ENCODE assay signal across 13 cellular contexts in genomic region chr6:154458565-154459475, GRCh38. TPM values are rescaled to one million over a fixed set of nuclear protein-coding genes. Genes with fewer than 3 reads are reported as not detected.
DNase-seq lines count a peak whose midpoint lies in the region; ATAC-seq, FAIRE-seq and TF ChIP-seq lines count a peak whose summit lies in the region.
"Had no signal": no experiment of that assay in that cellular context is flagged by ENCODE, and none has a peak within 500 bp of the region (broad histone marks: within the 10 kb centered on the region; RNA-seq: fewer than 3 reads in every experiment).

No MANE protein-coding gene starts in this region.

- H3F3A ChIP-seq in GM23338 (replicated peaks; ENCODE audit: low read depth): no peaks in the 10 kb centered on the region

- DNase-seq in A673 (ENCODE audit: low spot score): peak; percentile 82
- no peak for DNase-seq in GM23338 (ENCODE audit: low spot score)
- DNase-seq in astrocyte (ENCODE audit: low read depth): peak; percentile 68
- no peak for DNase-seq in mesothelial cell of epicardium (ENCODE audit: low spot score in 2 of 2, unreplicated experiment in 2 of 2)
- DNase-seq in activated naive CD8-positive, alpha-beta T cell treated with anti-CD3 and anti-CD28 coated beads, Interleukin-2, amount 50 U/mL, for 24 hours: no peak
- no peak for DNase-seq in WERI-Rb-1
- DNase-seq: colonic mucosa; GF-D8; stimulated activated CD4-positive, alpha-beta T cell treated with anti-CD3 and anti-CD28 coated beads, Interleukin-15, amount 100 ng/mL, for 24 hours had no signal

- CTCF ChIA-PET in A673 (lab: Charles Lee): no interaction called here

- H3K27ac Mint-ChIP-seq in GM23338 (0 out of 2 replicates have a peak overlapping the region, but pooled peaks have one; percentile 22), astrocyte (ENCODE audit: unreplicated experiment) (peak overlapping the region; percentile 16), mesothelial cell of epicardium (peak overlapping the region; percentile 60)
- no peak overlapping the region for H3K27ac Mint-ChIP-seq in activated naive CD8-positive, alpha-beta T cell treated with anti-CD3 and anti-CD28 coated beads, Interleukin-2, amount 50 U/mL, for 24 hours
- H3K27ac Mint-ChIP-seq in stimulated activated memory B cell treated with anti-CD40 and anti-IgM and Interleukin-4, amounts not matched to agents 10 μg/mL and 1 μg/mL and 100 μg/mL, for 72 hours: no peak overlapping the region

- no TSS peak for BruUV-seq in A673 (replicated peaks; lab: Mats Ljungman, UMichigan)

- no peaks in the 10 kb centered on the region for H3K36me3 ChIP-seq in A673 (ENCODE audit: insufficient read depth, low read length, poor library complexity, severe bottlenecking)
- H3K36me3 ChIP-seq in GM23338 (ENCODE audit: insufficient read depth): no peaks in the 10 kb centered on the region
- H3K36me3 ChIP-seq in astrocyte (ENCODE audit: insufficient read depth, low read length): no peaks in the 10 kb centered on the region
- no peaks in the 10 kb centered on the region for H3K36me3 ChIP-seq in WERI-Rb-1
- H3K36me3 ChIP-seq: BLaER1, colonic mucosa, SJSA1 had no signal

- ATAC-seq in GM23338: no peak; the same call in 2 of the 3 replicates
- no peak for ATAC-seq in HG03342 (IDR thresholded peaks at IDR 0.05; ENCODE audit: unreplicated experiment)
- no peak for ATAC-seq in activated naive CD8-positive, alpha-beta T cell treated with anti-CD3 and anti-CD28 coated beads, Interleukin-2, amount 50 U/mL, for 24 hours
- no peak for ATAC-seq in stimulated activated memory B cell treated with anti-CD40 and anti-IgM and Interleukin-4, amounts not matched to agents 10 μg/mL and 1 μg/mL and 100 μg/mL, for 72 hours

- no peaks in the 10 kb centered on the region for H3K9me3 Mint-ChIP-seq in GM23338
- H3K9me3 Mint-ChIP-seq in astrocyte (ENCODE audit: unreplicated experiment): no peaks in the 10 kb centered on the region
- H3K9me3 Mint-ChIP-seq in mesothelial cell of epicardium: no peaks in the 10 kb centered on the region
- H3K9me3 Mint-ChIP-seq in activated naive CD8-positive, alpha-beta T cell treated with anti-CD3 and anti-CD28 coated beads, Interleukin-2, amount 50 U/mL, for 24 hours: no peaks in the 10 kb centered on the region
- H3K9me3 Mint-ChIP-seq in stimulated activated memory B cell treated with anti-CD40 and anti-IgM and Interleukin-4, amounts not matched to agents 10 μg/mL and 1 μg/mL and 100 μg/mL, for 72 hours: no peaks in the 10 kb centered on the region

- H3K9me2 ChIP-seq in GM23338 (ENCODE audit: insufficient read depth): no peaks in the 10 kb centered on the region

- H4K20me1 ChIP-seq in GM23338 (replicated peaks; ENCODE audit: insufficient read depth): no peaks in the 10 kb centered on the region
- H4K20me1 ChIP-seq in astrocyte (ENCODE audit: insufficient read depth, low read length): no peaks in the 10 kb centered on the region
- H4K20me1 ChIP-seq: BLaER1 had no signal

- no peak for FAIRE-seq in astrocyte (lab: Jason Lieb, UNC)

- H3K4me1 Mint-ChIP-seq in GM23338: peaks cover 32% of the 10 kb centered on the region
- peaks cover 33% of the 10 kb centered on the region for H3K4me1 Mint-ChIP-seq in astrocyte (ENCODE audit: low read depth, unreplicated experiment)
- H3K4me1 Mint-ChIP-seq in mesothelial cell of epicardium: peaks cover 30% of the 10 kb centered on the region
- peaks cover 4% of the 10 kb centered on the region for H3K4me1 Mint-ChIP-seq in activated naive CD8-positive, alpha-beta T cell treated with anti-CD3 and anti-CD28 coated beads, Interleukin-2, amount 50 U/mL, for 24 hours
- H3K4me1 Mint-ChIP-seq in stimulated activated memory B cell treated with anti-CD40 and anti-IgM and Interleukin-4, amounts not matched to agents 10 μg/mL and 1 μg/mL and 100 μg/mL, for 72 hours: peaks cover 7% of the 10 kb centered on the region

- H3K9ac ChIP-seq in astrocyte (ENCODE audit: low read length): peak overlapping the region; percentile 8
- H3K9ac ChIP-seq: BLaER1 had no signal

- H2AFZ ChIP-seq in GM23338: no peak overlapping the region
- H2AFZ ChIP-seq in astrocyte (ENCODE audit: low read depth, low read length): no peak overlapping the region

- H3K79me2 ChIP-seq in GM23338 (replicated peaks; ENCODE audit: insufficient read depth) (0 out of 2 replicates have a peak, but pooled peaks cover 3% of the 10 kb centered on the region), astrocyte (ENCODE audit: insufficient read depth, low read length) (peaks cover 5% of the 10 kb centered on the region)

- H3K9me3 ChIP-seq in A673 (ENCODE audit: low read depth, low read length, poor library complexity, severe bottlenecking) (no peaks in the 10 kb centered on the region), astrocyte (ENCODE audit: insufficient read depth, low read depth, low read length) (no peaks in the 10 kb centered on the region), WERI-Rb-1 (ENCODE audit: severe bottlenecking) (no peaks in the 10 kb centered on the region)
- H3K9me3 ChIP-seq: BLaER1, colonic mucosa, SJSA1 had no signal

- POLR2A ChIA-PET in A673 (lab: Charles Lee; ENCODE audit: low non-redundant PET): no interaction called here

- H3K4me1 ChIP-seq in A673 (ENCODE audit: insufficient read depth, low read length, poor library complexity, severe bottlenecking) (peaks cover 17% of the 10 kb centered on the region), GM23338 (ENCODE audit: insufficient read depth) (peaks cover 13% of the 10 kb centered on the region), astrocyte (ENCODE audit: insufficient read depth, low read length) (peaks cover 33% of the 10 kb centered on the region)
- H3K4me1 ChIP-seq: BLaER1, colonic mucosa had no signal

- H3K4me3 ChIP-seq in A673 (ENCODE audit: low read depth, low read length, poor library complexity, severe bottlenecking) (no peak overlapping the region), GM23338 (no peak overlapping the region), astrocyte (ENCODE audit: insufficient read depth, low read depth, low read length) (no peak overlapping the region), WERI-Rb-1 (ENCODE audit: low read depth, low read length) (no peak overlapping the region)
- H3K4me3 ChIP-seq: BLaER1, colonic mucosa, SJSA1 had no signal

- intact Hi-C loops in A673 (cut with micrococcal nuclease; ENCODE audit: unreplicated experiment): no loop called here

- H3K4me2 ChIP-seq in GM23338: no peak overlapping the region
- H3K4me2 ChIP-seq in astrocyte (ENCODE audit: low read length): peak overlapping the region; percentile 58
- H3K4me2 ChIP-seq: BLaER1 had no signal

- H3K27ac ChIP-seq in A673 (ENCODE audit: low read depth, low read length, poor library complexity, severe bottlenecking): no peak overlapping the region
- no peak overlapping the region for H3K27ac ChIP-seq in GM23338 (ENCODE audit: low read depth)
- H3K27ac ChIP-seq in astrocyte (ENCODE audit: low read depth, low read length): peak overlapping the region; percentile 15
- H3K27ac ChIP-seq in WERI-Rb-1: no peak overlapping the region
- H3K27ac ChIP-seq: BLaER1, colonic mucosa, SJSA1 had no signal

- no peaks in the 10 kb centered on the region for H3K36me3 Mint-ChIP-seq in GM23338 (ENCODE audit: low read depth)
- no peaks in the 10 kb centered on the region for H3K36me3 Mint-ChIP-seq in astrocyte (ENCODE audit: low read depth, unreplicated experiment)
- H3K36me3 Mint-ChIP-seq in mesothelial cell of epicardium: no peaks in the 10 kb centered on the region
- no peaks in the 10 kb centered on the region for H3K36me3 Mint-ChIP-seq in activated naive CD8-positive, alpha-beta T cell treated with anti-CD3 and anti-CD28 coated beads, Interleukin-2, amount 50 U/mL, for 24 hours (ENCODE audit: low read depth)
- no peaks in the 10 kb centered on the region for H3K36me3 Mint-ChIP-seq in stimulated activated memory B cell treated with anti-CD40 and anti-IgM and Interleukin-4, amounts not matched to agents 10 μg/mL and 1 μg/mL and 100 μg/mL, for 72 hours

- TF ChIP-seq CTCF in A673 (conservative IDR thresholded peaks at IDR 0.05; ENCODE audit: low read depth, low read length) (no peak), GM23338 (conservative IDR thresholded peaks at IDR 0.05; ENCODE audit: low read depth in 2 of 2) (no peak), astrocyte (IDR thresholded peaks at IDR 0.05; ENCODE audit: insufficient read depth, low read depth, low read length) (no peak), mesothelial cell of epicardium (IDR thresholded peaks at IDR 0.05; ENCODE audit: unreplicated experiment) (no peak), WERI-Rb-1 (IDR thresholded peaks at IDR 0.05; ENCODE audit: low read depth, low read length) (no peak)

- H3K4me3 Mint-ChIP-seq in GM23338 (no peak overlapping the region), astrocyte (ENCODE audit: unreplicated experiment) (no peak overlapping the region), mesothelial cell of epicardium (no peak overlapping the region)
- no peak overlapping the region for H3K4me3 Mint-ChIP-seq in activated naive CD8-positive, alpha-beta T cell treated with anti-CD3 and anti-CD28 coated beads, Interleukin-2, amount 50 U/mL, for 24 hours
- H3K4me3 Mint-ChIP-seq in stimulated activated memory B cell treated with anti-CD40 and anti-IgM and Interleukin-4, amounts not matched to agents 10 μg/mL and 1 μg/mL and 100 μg/mL, for 72 hours: no peak overlapping the region

- H3K27me3 ChIP-seq in A673 (replicated peaks; ENCODE audit: insufficient read depth, low read depth, low read length, poor library complexity): no peaks in the 10 kb centered on the region
- no peaks in the 10 kb centered on the region for H3K27me3 ChIP-seq in GM23338 (ENCODE audit: insufficient read depth)
- H3K27me3 ChIP-seq in astrocyte (ENCODE audit: insufficient read depth, low read length): no peaks in the 10 kb centered on the region
- H3K27me3 ChIP-seq in WERI-Rb-1 (ENCODE audit: insufficient read depth, low read depth, severe bottlenecking): no peaks in the 10 kb centered on the region
- H3K27me3 ChIP-seq: BLaER1, colonic mucosa, SJSA1 had no signal

- no peaks in the 10 kb centered on the region for H3K27me3 Mint-ChIP-seq in GM23338 (ENCODE audit: insufficient read depth, low read depth, poor library complexity)
- no peaks in the 10 kb centered on the region for H3K27me3 Mint-ChIP-seq in astrocyte (ENCODE audit: low read depth, unreplicated experiment)
- H3K27me3 Mint-ChIP-seq in mesothelial cell of epicardium (ENCODE audit: low read depth): no peaks in the 10 kb centered on the region
- H3K27me3 Mint-ChIP-seq in activated naive CD8-positive, alpha-beta T cell treated with anti-CD3 and anti-CD28 coated beads, Interleukin-2, amount 50 U/mL, for 24 hours: peaks cover 12% of the 10 kb centered on the region
- peaks cover 20% of the 10 kb centered on the region for H3K27me3 Mint-ChIP-seq in stimulated activated memory B cell treated with anti-CD40 and anti-IgM and Interleukin-4, amounts not matched to agents 10 μg/mL and 1 μg/mL and 100 μg/mL, for 72 hours

TF ChIP-seq in GM23338, 12 proteins besides CTCF, POLR2A, EP300 and RAD21 (continues in another document):
- TF ChIP-seq CREB1 (CRISPR knock-in tag; IDR thresholded peaks at IDR 0.05; ENCODE audit: low read depth) (no peak), NANOG (IDR thresholded peaks at IDR 0.05; ENCODE audit: borderline replicate concordance) (no peak)

RNA-seq across cellular contexts. Expression of gene CNKSR3, which starts 51.7 kb away (rescaled TPM):
- total RNA-seq in A673 (2021): 10.3 and 10.5 TPM in 2 replicates
- total RNA-seq in GM23338 (2014; rRNA removed; shearing (Covaris generic)): 3.5 and 5.7 TPM in 2 replicates
- polyA plus RNA-seq in GM23338 (2016; fragmentation: Nextera tagmentation; extraction: Ambion mirVana): 1.9 and 2.0 TPM in 2 replicates
- 11.1 and 12.5 TPM in 2 replicates for total RNA-seq in astrocyte
- 12.9 to 13.4 TPM (median 13.3 TPM) in 3 replicates for total RNA-seq in mesothelial cell of epicardium

Comparison
In these comparisons a context has a peak if more than half of its experiments do, and no peak if none do; other contexts are left out.
1. DNase-seq: peak in A673 (single experiment) and astrocyte (single experiment); none in GM23338 (single experiment), mesothelial cell of epicardium (0 of 2), activated naive CD8-positive, alpha-beta T cell treated with anti-CD3 and anti-CD28 coated beads, Interleukin-2, amount 50 U/mL, for 24 hours (single experiment) and WERI-Rb-1 (single experiment).
2. H3K27ac Mint-ChIP-seq: peak in GM23338 (single experiment), astrocyte (single experiment) and mesothelial cell of epicardium (single experiment); none in activated naive CD8-positive, alpha-beta T cell treated with anti-CD3 and anti-CD28 coated beads, Interleukin-2, amount 50 U/mL, for 24 hours (single experiment) and stimulated activated memory B cell treated with anti-CD40 and anti-IgM and Interleukin-4, amounts not matched to agents 10 μg/mL and 1 μg/mL and 100 μg/mL, for 72 hours (single experiment).